16 cellular contexts compared by ENCODE assay signal in genomic region chr19:1125601-1126533, GRCh38. TPM values are rescaled to one million over a fixed set of nuclear protein-coding genes. Genes with fewer than 3 reads are reported as not detected.
DNase-seq lines count a peak whose midpoint lies in the region; ATAC-seq, FAIRE-seq and TF ChIP-seq lines count a peak whose summit lies in the region.
"Had no signal": no experiment of that assay in that cellular context is flagged by ENCODE, and none has a peak within 500 bp of the region (broad histone marks: within the 10 kb centered on the region; RNA-seq: fewer than 3 reads in every experiment).

No MANE protein-coding gene starts in this region.

- H3K4me1 ChIP-seq in A549 = peaks cover 9% of the 10 kb centered on the region; the same call in 2 of the 3 replicates
- peaks cover 15% of the 10 kb centered on the region for H3K4me1 ChIP-seq in CD8-positive, alpha-beta memory T cell (ENCODE audit: insufficient read depth, low read length)

- no peak for TF ChIP-seq EP300 in A549 (IDR thresholded peaks at IDR 0.05)

- POLR2A ChIA-PET in A549 (lab: Yijun Ruan, JAX) = no interaction called here
- POLR2A ChIA-PET in CD8-positive, alpha-beta memory T cell (lab: Charles Lee) = no interaction called here

- H3K36me3 Mint-ChIP-seq in CD8-positive, alpha-beta memory T cell = peaks cover 0 to 53% (median 0%) of the 10 kb centered on the region in 3 donors

- FAIRE-seq in A549 (lab: Jason Lieb, UNC) = no peak

- peaks cover 10 to 23% (median 12%) of the 10 kb centered on the region in 3 donors for H3K4me1 Mint-ChIP-seq in CD8-positive, alpha-beta memory T cell

- CTCF ChIA-PET in A549 (lab: Yijun Ruan, JAX) = interaction anchor here (0.6 to 4.5 kb wide), 4 partner anchors 13 to 717 kb away, joined by 3 to 29 read pairs (median 4); no protein-coding TSS in a partner anchor
- CTCF ChIA-PET in CD8-positive, alpha-beta memory T cell (lab: Charles Lee) = no interaction called here

- ATAC-seq in A549 = no peak
- ATAC-seq in HG03196 (IDR thresholded peaks at IDR 0.05; ENCODE audit: unreplicated experiment) = no peak
- no peak for ATAC-seq in HG02884 (IDR thresholded peaks at IDR 0.05; ENCODE audit: unreplicated experiment)
- ATAC-seq: effector memory CD8-positive, alpha-beta T cell; left lobe of liver had no signal

- no peak for TF ChIP-seq CTCF in A549 (IDR thresholded peaks at IDR 0.05)

- no peaks in the 10 kb centered on the region for H3K9me3 Mint-ChIP-seq in CD8-positive, alpha-beta memory T cell
- H3K9me3 Mint-ChIP-seq: effector memory CD8-positive, alpha-beta T cell had no signal

- H3K4me3 ChIP-seq in A549 = no peak overlapping the region
- no peak overlapping the region for H3K4me3 ChIP-seq in CD8-positive, alpha-beta memory T cell (ENCODE audit: low read length)

- WGBS in A549 (ENCODE audit: missing lambda C conversion rate) = 78% methylated on average over 33 of the region's 35 CpGs

- no peak overlapping the region for H3K4me2 ChIP-seq in A549

- TF ChIP-seq POLR2A in A549 (IDR thresholded peaks at IDR 0.05; ENCODE audit: low read length) = no peak

- TF ChIP-seq RAD21 in A549 (conservative IDR thresholded peaks at IDR 0.05 in 1 of 2, IDR thresholded peaks at IDR 0.05 in 1 of 2) = no peak

- H3K27me3 ChIP-seq in CD8-positive, alpha-beta memory T cell (ENCODE audit: insufficient read depth, low read length, poor library complexity, severe bottlenecking) = no peaks in the 10 kb centered on the region

- H3K27ac ChIP-seq in A549 = peak overlapping the region; percentile 24 to 77; a peak in 4 of 6 replicates
- no peak overlapping the region for H3K27ac ChIP-seq in CD8-positive, alpha-beta memory T cell (ENCODE audit: low read depth, low read length)

- H3K36me3 ChIP-seq in CD8-positive, alpha-beta memory T cell (ENCODE audit: insufficient read depth, low read length) = peaks cover 35% of the 10 kb centered on the region

- no peak overlapping the region for H3K4me3 Mint-ChIP-seq in CD8-positive, alpha-beta memory T cell
- H3K4me3 Mint-ChIP-seq: B cell; effector memory CD8-positive, alpha-beta T cell had no signal

- peaks cover 0 to 1% of the 10 kb centered on the region in 2 donors for H3K27me3 Mint-ChIP-seq in CD8-positive, alpha-beta memory T cell
- H3K27me3 Mint-ChIP-seq: B cell; effector memory CD8-positive, alpha-beta T cell had no signal

- DNase-seq in A549 (ENCODE audit: low read depth in 1 of 2, low spot score in 1 of 2) = no peak
- peak; percentile 68 for DNase-seq in HT1080 (ENCODE audit: low read depth)
- DNase-seq in amniotic epithelial cell (ENCODE audit: low read depth) = peak; percentile 58
- DNase-seq in myocyte (ENCODE audit: low read depth) = peak; percentile 79
- no peak for DNase-seq in NCI-H1436 treated with DMSO at 0.1 percent for 48 hours (lab: John Stamatoyannopoulos, UW)
- no peak for DNase-seq in CD8-positive, alpha-beta memory T cell
- DNase-seq: activated CD8-positive, alpha-beta memory T cell treated with anti-CD3 and anti-CD28 coated beads for 24 hours; effector memory CD8-positive, alpha-beta T cell; KG1; NCI-H2081; NK-92 treated with Interleukin-12 subunit alpha and Interleukin-12 subunit beta, amount 100 ng/mL, for 24 hours; stimulated activated CD8-positive, alpha-beta memory T cell treated with anti-CD3 and anti-CD28 coated beads, Interleukin-4, amount 100 ng/mL, for 48 hours had no signal

- H3K9me3 ChIP-seq in A549 = no peaks in the 10 kb centered on the region
- no peaks in the 10 kb centered on the region for H3K9me3 ChIP-seq in CD8-positive, alpha-beta memory T cell (ENCODE audit: low read length)

- peak overlapping the region in 4 of 8 donors; percentile 18 to 70 (median 46) for H3K27ac Mint-ChIP-seq in CD8-positive, alpha-beta memory T cell
- H3K27ac Mint-ChIP-seq: B cell had no signal

TF ChIP-seq in A549, 52 proteins besides CTCF, POLR2A, EP300 and RAD21:
- no peak; a peak in 1 of 4 replicates for TF ChIP-seq CEBPB (IDR thresholded peaks at IDR 0.05)

RNA-seq across cellular contexts. Expression of gene GPX4, which starts 22.1 kb away (rescaled TPM):
- polyA plus RNA-seq in A549 (2011; rRNA removed) = 223 and 248 TPM in 2 replicates
- polyA plus RNA-seq in A549 (2012; cell fraction: cytosol; rRNA removed) = 768 and 819 TPM in 2 replicates
- polyA plus RNA-seq in A549 (2012; cell fraction: nucleus; rRNA removed) = 378 and 395 TPM in 2 replicates
- polyA plus RNA-seq in A549 (2017; fragmentation: RNase III; extraction: RNeasy Plus Mini Kit Qiagen cat#74134 plus additional on column Dnase treatment) = 370 to 402 TPM (median 394 TPM) in 3 replicates
- polyA minus RNA-seq in A549 (2011; rRNA and poly(A)+ RNA removed) = 180 and 195 TPM in 2 replicates
- 221 and 243 TPM in 2 replicates for total RNA-seq in HT1080 (2014; rRNA removed; shearing (Covaris generic))
- 355 and 375 TPM in 2 replicates for polyA plus RNA-seq in HT1080 (2015; cell fraction: cytosol; rRNA removed)
- polyA plus RNA-seq in HT1080 (2015; cell fraction: nucleus; rRNA removed) = 88.1 and 93.0 TPM in 2 replicates
- 475 and 493 TPM in 2 replicates for total RNA-seq in myocyte
- 625 TPM for polyA plus RNA-seq in myocyte (2012)
- 100 to 1,000 TPM; 222 TPM for total RNA-seq in CD8-positive, alpha-beta memory T cell
- polyA plus RNA-seq in CD8-positive, alpha-beta memory T cell = 373 TPM

RNA-seq across cellular contexts. Expression of gene POLR2E, which starts 30.7 kb away (rescaled TPM):
- 81.0 and 99.6 TPM in 2 replicates for polyA plus RNA-seq in A549 (2011; rRNA removed)
- 346 and 402 TPM in 2 replicates for polyA plus RNA-seq in A549 (2012; cell fraction: cytosol; rRNA removed)
- 288 and 337 TPM in 2 replicates for polyA plus RNA-seq in A549 (2012; cell fraction: nucleus; rRNA removed)
- 170 to 181 TPM (median 172 TPM) in 3 replicates for polyA plus RNA-seq in A549 (2017; fragmentation: RNase III; extraction: RNeasy Plus Mini Kit Qiagen cat#74134 plus additional on column Dnase treatment)
- polyA minus RNA-seq in A549 (2011; rRNA and poly(A)+ RNA removed) = 102 and 159 TPM in 2 replicates
- 231 and 271 TPM in 2 replicates for total RNA-seq in HT1080 (2014; rRNA removed; shearing (Covaris generic))
- polyA plus RNA-seq in HT1080 (2015; cell fraction: cytosol; rRNA removed) = 266 and 300 TPM in 2 replicates
- polyA plus RNA-seq in HT1080 (2015; cell fraction: nucleus; rRNA removed) = 95.3 and 112 TPM in 2 replicates
- total RNA-seq in myocyte = 213 and 240 TPM in 2 replicates
- 213 TPM for polyA plus RNA-seq in myocyte (2012)
- total RNA-seq in CD8-positive, alpha-beta memory T cell = 100 to 1,000 TPM; 270 to 278 TPM
- polyA plus RNA-seq in CD8-positive, alpha-beta memory T cell = 249 TPM

RNA-seq across cellular contexts. Expression of gene SBNO2, which starts 48.2 kb away (rescaled TPM):
- polyA plus RNA-seq in A549 (2011; rRNA removed) (6.8 and 8.4 TPM in 2 replicates), A549 (2017; fragmentation: RNase III; extraction: RNeasy Plus Mini Kit Qiagen cat#74134 plus additional on column Dnase treatment) (27.0 to 32.0 TPM (median 27.7 TPM) in 3 replicates)
- polyA plus RNA-seq in A549 (2012; cell fraction: cytosol; rRNA removed) = 28.7 and 40.8 TPM in 2 replicates
- polyA plus RNA-seq in A549 (2012; cell fraction: nucleus; rRNA removed) = 118 and 161 TPM in 2 replicates
- 9.6 and 15.2 TPM in 2 replicates for polyA minus RNA-seq in A549 (2011; rRNA and poly(A)+ RNA removed)
- total RNA-seq in HT1080 (2014; rRNA removed; shearing (Covaris generic)) = 28.2 and 31.7 TPM in 2 replicates
- polyA plus RNA-seq in HT1080 (2015; cell fraction: cytosol; rRNA removed) = 30.4 and 31.5 TPM in 2 replicates
- polyA plus RNA-seq in HT1080 (2015; cell fraction: nucleus; rRNA removed) = 81.0 and 86.6 TPM in 2 replicates
- total RNA-seq in myocyte = 23.3 and 25.0 TPM in 2 replicates
- 22.5 TPM for polyA plus RNA-seq in myocyte (2012)
- 10 to 100 TPM; 59.0 to 61.0 TPM for total RNA-seq in CD8-positive, alpha-beta memory T cell
- 4.3 TPM for polyA plus RNA-seq in CD8-positive, alpha-beta memory T cell

RNA-seq across cellular contexts. Expression of gene ARHGAP45, which starts 58.9 kb away (rescaled TPM):
- polyA plus RNA-seq in A549 (2011; rRNA removed) (0.48 and 1.2 TPM in 2 replicates), A549 (2017; fragmentation: RNase III; extraction: RNeasy Plus Mini Kit Qiagen cat#74134 plus additional on column Dnase treatment) (1.5 to 1.9 TPM (median 1.8 TPM) in 3 replicates)
- 2.1 and 2.6 TPM in 2 replicates for polyA plus RNA-seq in A549 (2012; cell fraction: cytosol; rRNA removed)
- 7.8 and 8.6 TPM in 2 replicates for polyA plus RNA-seq in A549 (2012; cell fraction: nucleus; rRNA removed)
- 0.58 and 0.88 TPM in 2 replicates for polyA minus RNA-seq in A549 (2011; rRNA and poly(A)+ RNA removed)
- total RNA-seq in HT1080 (2014; rRNA removed; shearing (Covaris generic)) = 1.4 TPM in 2 replicates
- polyA plus RNA-seq in HT1080 (2015; cell fraction: cytosol; rRNA removed) = 1.1 and 1.4 TPM in 2 replicates
- polyA plus RNA-seq in HT1080 (2015; cell fraction: nucleus; rRNA removed) = 1.9 and 3.1 TPM in 2 replicates
- total RNA-seq in myocyte = 0.21 and 0.68 TPM in 2 replicates
- polyA plus RNA-seq in myocyte (2012) = 4.7 TPM
- total RNA-seq in CD8-positive, alpha-beta memory T cell = 100 to 1,000 TPM; 212 to 220 TPM
- 478 TPM for polyA plus RNA-seq in CD8-positive, alpha-beta memory T cell

Comparison
In these comparisons a context has a peak if more than half of its experiments do, and no peak if none do; other contexts are left out.
1. DNase-seq: peak in HT1080 (single experiment), amniotic epithelial cell (single experiment) and myocyte (single experiment); none in A549 (0 of 2), NCI-H1436 treated with DMSO at 0.1 percent for 48 hours (single experiment) and CD8-positive, alpha-beta memory T cell (0 of 5).